In the genomic region with DNA sequence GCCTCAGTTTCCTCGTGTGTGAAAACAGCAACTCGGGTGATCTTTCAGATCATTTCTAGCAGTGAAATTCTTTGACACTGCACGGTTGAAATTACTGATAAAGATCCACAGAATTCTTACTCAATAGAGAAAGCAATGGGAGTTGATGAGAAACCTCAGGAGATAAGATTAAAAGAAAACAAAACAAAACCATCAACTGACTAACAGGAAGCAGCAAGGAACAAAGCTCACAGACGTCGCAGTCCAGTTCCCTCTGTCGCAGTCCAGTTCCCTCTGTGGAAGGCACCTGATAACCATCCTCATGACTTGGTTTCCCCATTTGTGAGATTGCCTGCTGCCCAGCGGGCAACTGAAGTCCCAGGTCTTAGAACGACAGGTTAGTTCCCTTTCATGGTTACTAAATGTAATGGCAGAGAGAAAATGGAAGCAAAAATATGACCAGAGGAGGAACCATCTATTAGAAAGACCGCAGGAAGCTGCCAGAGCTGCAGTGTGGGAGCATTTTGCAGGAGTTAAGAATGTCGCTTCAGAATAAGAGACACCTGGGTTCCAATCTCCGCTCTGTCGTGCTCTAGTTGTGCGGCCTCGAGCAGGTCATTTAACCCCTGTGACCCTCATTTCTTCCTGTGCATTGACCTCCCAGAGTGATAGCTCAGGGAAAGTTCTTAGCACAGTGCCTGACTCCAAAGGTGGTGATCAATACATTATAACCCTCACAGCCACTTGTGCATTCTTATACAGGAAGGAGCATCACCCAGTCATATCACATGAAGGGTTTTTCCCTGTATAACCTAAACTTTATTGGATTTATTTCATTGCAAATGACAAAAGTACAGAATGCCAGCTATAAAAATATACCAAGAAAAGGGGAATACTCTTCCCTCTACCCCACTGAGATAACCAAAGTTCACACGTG, we compare ENCODE assay signal across 1 cellular context.
TF ChIP-seq lines count a peak whose summit lies in the region.

No MANE protein-coding gene starts in this region.

TF ChIP-seq in K562, 482 proteins besides CTCF, POLR2A, EP300 and RAD21 (continued from another document):
- TF ChIP-seq, protein P1, sequence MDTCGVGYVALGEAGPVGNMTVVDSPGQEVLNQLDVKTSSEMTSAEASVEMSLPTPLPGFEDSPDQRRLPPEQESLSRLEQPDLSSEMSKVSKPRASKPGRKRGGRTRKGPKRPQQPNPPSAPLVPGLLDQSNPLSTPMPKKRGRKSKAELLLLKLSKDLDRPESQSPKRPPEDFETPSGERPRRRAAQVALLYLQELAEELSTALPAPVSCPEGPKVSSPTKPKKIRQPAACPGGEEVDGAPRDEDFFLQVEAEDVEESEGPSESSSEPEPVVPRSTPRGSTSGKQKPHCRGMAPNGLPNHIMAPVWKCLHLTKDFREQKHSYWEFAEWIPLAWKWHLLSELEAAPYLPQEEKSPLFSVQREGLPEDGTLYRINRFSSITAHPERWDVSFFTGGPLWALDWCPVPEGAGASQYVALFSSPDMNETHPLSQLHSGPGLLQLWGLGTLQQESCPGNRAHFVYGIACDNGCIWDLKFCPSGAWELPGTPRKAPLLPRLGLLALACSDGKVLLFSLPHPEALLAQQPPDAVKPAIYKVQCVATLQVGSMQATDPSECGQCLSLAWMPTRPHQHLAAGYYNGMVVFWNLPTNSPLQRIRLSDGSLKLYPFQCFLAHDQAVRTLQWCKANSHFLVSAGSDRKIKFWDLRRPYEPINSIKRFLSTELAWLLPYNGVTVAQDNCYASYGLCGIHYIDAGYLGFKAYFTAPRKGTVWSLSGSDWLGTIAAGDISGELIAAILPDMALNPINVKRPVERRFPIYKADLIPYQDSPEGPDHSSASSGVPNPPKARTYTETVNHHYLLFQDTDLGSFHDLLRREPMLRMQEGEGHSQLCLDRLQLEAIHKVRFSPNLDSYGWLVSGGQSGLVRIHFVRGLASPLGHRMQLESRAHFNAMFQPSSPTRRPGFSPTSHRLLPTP (IDR thresholded peaks at IDR 0.05; ENCODE audit: borderline replicate concordance, extremely low read depth, insufficient read length): no peak
- TF ChIP-seq ZNF444 (CRISPR knock-in tag; IDR thresholded peaks at IDR 0.05): no peak
